In the genomic region with DNA sequence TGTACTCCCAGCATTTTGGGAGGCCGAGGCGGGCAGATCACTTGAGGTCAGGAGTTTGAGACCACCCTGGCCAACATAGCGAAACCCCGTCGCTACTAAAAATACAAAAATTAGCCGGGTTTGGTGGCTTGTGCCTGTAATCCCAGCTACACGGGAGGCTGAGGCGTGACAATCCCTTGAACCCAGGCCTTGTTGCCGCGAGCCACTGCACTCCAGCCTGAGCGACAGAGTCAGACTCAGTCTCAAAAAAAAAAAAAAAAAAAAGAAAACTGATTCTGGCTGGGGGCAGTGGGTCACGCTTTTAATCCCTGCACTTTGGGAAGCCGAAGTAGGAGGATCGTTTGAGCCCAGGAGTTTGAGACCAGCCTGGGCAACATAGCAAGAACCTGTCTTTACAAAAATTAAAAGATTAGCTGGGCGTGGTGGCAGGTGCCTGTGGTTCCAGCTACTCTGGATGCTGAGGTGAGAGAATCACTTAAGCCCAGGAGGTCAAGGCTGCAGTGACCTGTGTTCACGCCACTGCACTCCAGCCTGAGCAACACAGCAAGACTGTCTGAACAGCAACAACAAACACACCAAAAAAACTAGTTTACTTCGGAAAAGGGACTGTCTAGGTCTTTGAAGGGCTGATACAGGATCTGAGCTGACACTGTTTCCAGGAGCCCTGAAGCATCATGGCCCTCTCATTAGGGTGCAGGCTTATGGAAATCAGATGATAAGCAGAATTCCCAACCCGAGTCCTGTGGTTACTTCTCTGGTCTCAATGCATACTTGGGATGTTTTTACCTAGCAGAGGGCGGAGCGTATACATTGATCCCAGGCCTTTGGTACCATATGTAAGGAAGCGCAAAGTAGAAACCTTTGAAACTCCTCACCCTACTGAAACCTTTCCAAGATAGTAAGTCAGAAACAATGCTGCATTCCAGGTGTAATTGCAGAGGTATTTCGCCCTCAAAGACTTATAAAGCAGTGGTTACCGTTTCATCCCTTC, we compare ENCODE assay signal across 12 cellular contexts.
DNase-seq lines count a peak whose midpoint lies in the region; ATAC-seq lines count a peak whose summit lies in the region.
"Had no signal": no experiment of that assay in that cellular context is flagged by ENCODE, and none has a peak within 500 bp of the region (broad histone marks: within the 10 kb centered on the region; RNA-seq: fewer than 3 reads in every experiment).

No MANE protein-coding gene starts in this region.

- no peak overlapping the region for H3K27ac Mint-ChIP-seq in activated naive CD4-positive, alpha-beta T cell treated with anti-CD3 and anti-CD28 coated beads, Interleukin-2, amount 10 ng/mL, durations not matched to agents 7 days and 5 days
- H3K27ac Mint-ChIP-seq in stimulated activated naive B cell treated with anti-CD40 and anti-IgM and Interleukin-4, amounts not matched to agents 10 μg/mL and 1 μg/mL and 100 μg/mL, for 72 hours, result no peak overlapping the region

- H3K4me1 Mint-ChIP-seq in activated naive CD4-positive, alpha-beta T cell treated with anti-CD3 and anti-CD28 coated beads, Interleukin-2, amount 10 ng/mL, durations not matched to agents 7 days and 5 days, result peaks cover 31% of the 10 kb centered on the region
- H3K4me1 Mint-ChIP-seq in stimulated activated naive B cell treated with anti-CD40 and anti-IgM and Interleukin-4, amounts not matched to agents 10 μg/mL and 1 μg/mL and 100 μg/mL, for 72 hours, result peaks cover 15 to 29% of the 10 kb centered on the region in 2 donors

- peak overlapping the region; percentile 84 for H3K4me3 Mint-ChIP-seq in activated naive CD4-positive, alpha-beta T cell treated with anti-CD3 and anti-CD28 coated beads, Interleukin-2, amount 10 ng/mL, durations not matched to agents 7 days and 5 days
- H3K4me3 Mint-ChIP-seq in stimulated activated naive B cell treated with anti-CD40 and anti-IgM and Interleukin-4, amounts not matched to agents 10 μg/mL and 1 μg/mL and 100 μg/mL, for 72 hours, result peak overlapping the region; percentile 89

- peaks cover 18% of the 10 kb centered on the region for H3K36me3 Mint-ChIP-seq in activated naive CD4-positive, alpha-beta T cell treated with anti-CD3 and anti-CD28 coated beads, Interleukin-2, amount 10 ng/mL, durations not matched to agents 7 days and 5 days
- peaks cover 17 to 21% of the 10 kb centered on the region in 2 donors for H3K36me3 Mint-ChIP-seq in stimulated activated naive B cell treated with anti-CD40 and anti-IgM and Interleukin-4, amounts not matched to agents 10 μg/mL and 1 μg/mL and 100 μg/mL, for 72 hours

- ATAC-seq in stimulated activated naive B cell treated with anti-CD40 and anti-IgM and Interleukin-4, amounts not matched to agents 10 μg/mL and 1 μg/mL and 100 μg/mL, for 72 hours (replicated peaks), result no peak
- no peak for ATAC-seq in HG02759 (IDR thresholded peaks at IDR 0.05; ENCODE audit: unreplicated experiment)

- H3K9me3 ChIP-seq in iPS-18a (ENCODE audit: control insufficient read depth, low read depth, low read length), result no peaks in the 10 kb centered on the region
- H3K9me3 ChIP-seq: neutrophil had no signal

- H3K36me3 ChIP-seq in iPS-18a (ENCODE audit: control insufficient read depth, low read depth, low read length), result peaks cover 4% of the 10 kb centered on the region

- H3K27ac ChIP-seq in iPS-18a (ENCODE audit: low read length), result no peak overlapping the region
- H3K27ac ChIP-seq: epithelial cell of prostate, neutrophil had no signal

- no peaks in the 10 kb centered on the region for H3K27me3 Mint-ChIP-seq in activated naive CD4-positive, alpha-beta T cell treated with anti-CD3 and anti-CD28 coated beads, Interleukin-2, amount 10 ng/mL, durations not matched to agents 7 days and 5 days
- no peaks in the 10 kb centered on the region for H3K27me3 Mint-ChIP-seq in stimulated activated naive B cell treated with anti-CD40 and anti-IgM and Interleukin-4, amounts not matched to agents 10 μg/mL and 1 μg/mL and 100 μg/mL, for 72 hours

- no peaks in the 10 kb centered on the region for H3K9me3 Mint-ChIP-seq in activated naive CD4-positive, alpha-beta T cell treated with anti-CD3 and anti-CD28 coated beads, Interleukin-2, amount 10 ng/mL, durations not matched to agents 7 days and 5 days
- no peaks in the 10 kb centered on the region for H3K9me3 Mint-ChIP-seq in stimulated activated naive B cell treated with anti-CD40 and anti-IgM and Interleukin-4, amounts not matched to agents 10 μg/mL and 1 μg/mL and 100 μg/mL, for 72 hours

- no peak for DNase-seq in activated naive CD4-positive, alpha-beta T cell treated with anti-CD3 and anti-CD28 coated beads, Interleukin-2, amount 10 ng/mL, durations not matched to agents 7 days and 5 days
- DNase-seq in activated naive CD4-positive, alpha-beta T cell (lab: John Stamatoyannopoulos, UW), result no peak
- DNase-seq in SW480 (ENCODE audit: low spot score) (peak; percentile 66), NCI-H1436 (lab: John Stamatoyannopoulos, UW) (no peak), HPDE6-E6E7 (ENCODE audit: extremely low spot score) (no peak)
- no peak for DNase-seq in stimulated activated naive B cell treated with anti-CD40 and anti-IgM and Interleukin-4, amounts not matched to agents 10 μg/mL and 1 μg/mL and 100 μg/mL, for 72 hours
- DNase-seq: activated CD4-positive, alpha-beta T cell treated with anti-CD3 and anti-CD28 coated beads for 48 hours; stimulated activated naive CD4-positive, alpha-beta T cell treated with Interleukin-2 at 50 U/mL for 16 hours had no signal

- H3K9ac ChIP-seq in iPS-18a (ENCODE audit: low read length), result no peak overlapping the region

- CTCF ChIA-PET in activated naive CD4-positive, alpha-beta T cell treated with anti-CD3 and anti-CD28 coated beads, Interleukin-2, amount 10 ng/mL, durations not matched to agents 7 days and 5 days (lab: Charles Lee), result no interaction called here

- H3K4me1 ChIP-seq in iPS-18a (ENCODE audit: control insufficient read depth, low read depth, low read length), result peaks cover 5% of the 10 kb centered on the region

- no peaks in the 10 kb centered on the region for H3K27me3 ChIP-seq in iPS-18a (ENCODE audit: control insufficient read depth, insufficient read depth, low read length)
- H3K27me3 ChIP-seq: neutrophil had no signal

- H3K4me3 ChIP-seq in iPS-18a (ENCODE audit: low read length), result peak overlapping the region; percentile 92
